8 cellular contexts compared by ENCODE assay signal in the genomic region with DNA sequence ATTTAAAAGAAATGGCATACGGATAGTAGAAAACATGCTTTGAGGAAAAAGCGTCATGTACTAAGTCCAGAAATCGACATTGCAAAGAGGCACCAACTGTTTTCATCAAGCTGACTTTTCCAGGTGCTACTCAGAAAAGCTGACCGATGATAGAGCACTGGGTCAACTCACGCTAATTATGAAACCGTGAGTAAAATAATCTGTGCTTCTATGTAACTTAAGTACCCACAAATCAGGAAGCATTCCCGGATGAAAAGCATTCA. TPM values are rescaled to one million over a fixed set of nuclear protein-coding genes. Genes with fewer than 3 reads are reported as not detected.
DNase-seq lines count a peak whose midpoint lies in the region; ATAC-seq and TF ChIP-seq lines count a peak whose summit lies in the region.

No MANE protein-coding gene starts in this region.

- H3K79me2 ChIP-seq in smooth muscle cell (ENCODE audit: low read depth) = peaks cover 38% of the 10 kb centered on the region

- intact Hi-C loops in heart right ventricle (cut with DNase I) = loop anchor here in 2 of 10 donors (1.0 to 5.0 kb wide), 3 partner anchors 45 to 85 kb away; partner anchors contain the start of gene DUSP19 (in 1 of the 2)

- H3K27ac ChIP-seq in VCaP = peak overlapping the region; percentile 90
- peak overlapping the region; percentile 7 to 88 (median 80) for H3K27ac ChIP-seq in heart right ventricle
- H3K27ac ChIP-seq in smooth muscle cell (ENCODE audit: low read depth) = peak overlapping the region; percentile 78

- H3K9me3 ChIP-seq in heart right ventricle (no peaks in the 10 kb centered on the region), smooth muscle cell (replicated peaks; ENCODE audit: low read depth) (no peaks in the 10 kb centered on the region)

- TF ChIP-seq CTCF in VCaP (conservative IDR thresholded peaks at IDR 0.05) (no peak), heart right ventricle (IDR thresholded peaks at IDR 0.05) (no peak), smooth muscle cell (IDR thresholded peaks at IDR 0.05; ENCODE audit: borderline replicate concordance, insufficient read depth, poor library complexity, severe bottlenecking) (no peak)

- DNase-seq in activated CD4-positive, CD25-positive, alpha-beta regulatory T cell treated with anti-CD3 and anti-CD28 coated beads, Interleukin-2, amount 50 U/mL, for 72 hours = no peak
- DNase-seq in heart right ventricle = no peak
- DNase-seq in smooth muscle cell (lab: John Stamatoyannopoulos, UW; ENCODE audit: unreplicated experiment) = no peak
- DNase-seq in globus pallidus (ENCODE audit: low spot score) = no peak
- DNase-seq in NCI-H1436 (lab: John Stamatoyannopoulos, UW) = no peak

- H3K4me3 ChIP-seq in heart right ventricle (peak overlapping the region; percentile 52 to 96 (median 80)), smooth muscle cell (peak overlapping the region; percentile 68)

- H3F3A ChIP-seq in smooth muscle cell (ENCODE audit: low read depth) = peaks cover 4% of the 10 kb centered on the region

- H3K4me1 ChIP-seq in heart right ventricle = peaks cover 0 to 23% (median 14%) of the 10 kb centered on the region in 9 donors
- peaks cover 8% of the 10 kb centered on the region for H3K4me1 ChIP-seq in smooth muscle cell (ENCODE audit: low read depth)

- no peaks in the 10 kb centered on the region for H3K27me3 ChIP-seq in heart right ventricle
- no peaks in the 10 kb centered on the region for H3K27me3 ChIP-seq in smooth muscle cell (ENCODE audit: low read depth)

- H3K4me2 ChIP-seq in smooth muscle cell = peak overlapping the region; percentile 91

- 1% methylated on average over 7 of the region's 7 CpGs for WGBS in heart right ventricle, 2 donors
- WGBS in smooth muscle cell (ENCODE audit: low lambda C conversion rate) = 3% methylated on average over 7 of the region's 7 CpGs

- H3K36me3 ChIP-seq in heart right ventricle (peaks cover 0 to 8% (median 0%) of the 10 kb centered on the region in 9 donors), smooth muscle cell (ENCODE audit: low read depth) (no peaks in the 10 kb centered on the region)

- H2AFZ ChIP-seq in smooth muscle cell (ENCODE audit: low read depth) = peak overlapping the region; percentile 98

- peak overlapping the region; percentile 74 for H3K9ac ChIP-seq in smooth muscle cell (ENCODE audit: low read depth)

- no peaks in the 10 kb centered on the region for H4K20me1 ChIP-seq in smooth muscle cell (ENCODE audit: low read depth)

- ATAC-seq in activated CD4-positive, CD25-positive, alpha-beta regulatory T cell treated with anti-CD3 and anti-CD28 coated beads, Interleukin-2, amount 50 U/mL, for 24 hours = peak; percentile 18 to 24
- ATAC-seq in HG02938 (IDR thresholded peaks at IDR 0.05; ENCODE audit: unreplicated experiment) (peak; percentile 36), heart right ventricle (peak in 4 of 8 donors; percentile 51 to 68 (median 57))

RNA-seq across cellular contexts. Expression of gene NUP35, which starts 0.4 kb away (rescaled TPM):
- 10 to 100 TPM in 1 of 10 donors, 1 to 10 TPM in 9; 4.4 to 11.0 (median 8.3) TPM for total RNA-seq in heart right ventricle
- 10 to 100 TPM in 1 of 2 donors, 1 to 10 TPM in 1; 6.9 to 10.3 TPM for polyA plus RNA-seq in heart right ventricle
- total RNA-seq in smooth muscle cell = 14.1 and 17.0 TPM in 2 replicates
- 3.5 and 6.6 TPM in 2 replicates for polyA plus RNA-seq in smooth muscle cell

RNA-seq across cellular contexts. Expression of gene DUSP19, which starts 45.3 kb away (rescaled TPM):
- 10 to 100 TPM in 7 of 10 donors, 1 to 10 TPM in 3; 5.6 to 14.1 (median 11.8) TPM for total RNA-seq in heart right ventricle
- polyA plus RNA-seq in heart right ventricle = 1 to 10 TPM in 1 of 2 donors, under 1 TPM in 1; 0.84 to 2.6 TPM
- total RNA-seq in smooth muscle cell = 1.2 and 1.3 TPM in 2 replicates
- polyA plus RNA-seq in smooth muscle cell = 0.47 and 0.70 TPM in 2 replicates
